Comparison of ENCODE assay signal across 23 cellular contexts in genomic region chr22:43217285-43218030, GRCh38. TPM values are rescaled to one million over a fixed set of nuclear protein-coding genes. Genes with fewer than 3 reads are reported as not detected.
DNase-seq lines count a peak whose midpoint lies in the region; ATAC-seq, FAIRE-seq and TF ChIP-seq lines count a peak whose summit lies in the region.
"Had no signal": no experiment of that assay in that cellular context is flagged by ENCODE, and none has a peak within 500 bp of the region (broad histone marks: within the 10 kb centered on the region; RNA-seq: fewer than 3 reads in every experiment).

No MANE protein-coding gene starts in this region.

- CTCF ChIA-PET in K562 (lab: Yijun Ruan, JAX; ENCODE audit: low intra/inter-chr PET ratio): no interaction called here

- intact Hi-C loops in right cardiac atrium (cut with DNase I): no loop called here
- intact Hi-C loops in left ventricle myocardium inferior (cut with micrococcal nuclease): no loop called here
- intact Hi-C loops in K562 (cut with micrococcal nuclease): no loop called here

- H4K20me1 ChIP-seq in K562 (replicated peaks; ENCODE audit: control insufficient read depth, insufficient read depth, low read length): no peaks in the 10 kb centered on the region

- H2AFZ ChIP-seq in K562 (ENCODE audit: low read depth, low read length): no peak overlapping the region

- no peaks in the 10 kb centered on the region for H3K36me3 ChIP-seq in left ventricle myocardium inferior
- H3K36me3 ChIP-seq in K562 (ENCODE audit: control insufficient read depth, insufficient read depth, low read length): no peaks in the 10 kb centered on the region
- H3K36me3 ChIP-seq: HAP-1 had no signal

- no peaks in the 10 kb centered on the region for H3K79me2 ChIP-seq in K562 (ENCODE audit: control insufficient read depth, insufficient read depth, low read length)

- in situ Hi-C loops in K562 (cut with MboI): no loop called here

- no peak overlapping the region for H3K4me2 ChIP-seq in K562 (ENCODE audit: insufficient read depth, low read length)
- H3K4me2 ChIP-seq: A549, SK-N-SH had no signal

- H3K4me1 Mint-ChIP-seq in naive thymus-derived CD8-positive, alpha-beta T cell: peaks cover 0 to 2% (median 0%) of the 10 kb centered on the region in 4 donors
- H3K4me1 Mint-ChIP-seq in activated T-cell treated with anti-CD3 and anti-CD28 coated beads, Interleukin-2, amount 50 U/mL, for 72 hours (ENCODE audit: low read depth): no peaks in the 10 kb centered on the region

- H3K9me3 ChIP-seq in right cardiac atrium (ENCODE audit: control insufficient read depth, low read length) (no peaks in the 10 kb centered on the region), left ventricle myocardium inferior (replicated peaks) (no peaks in the 10 kb centered on the region), K562 (replicated peaks; ENCODE audit: control insufficient read depth, insufficient read depth, low read depth, low read length) (no peaks in the 10 kb centered on the region)
- H3K9me3 ChIP-seq: A549, BE2C, HAP-1, SK-N-SH had no signal

- peak overlapping the region in 1 of 10 donors; percentile 31 for H3K27ac Mint-ChIP-seq in naive thymus-derived CD8-positive, alpha-beta T cell
- H3K27ac Mint-ChIP-seq in activated T-cell treated with anti-CD3 and anti-CD28 coated beads, Interleukin-2, amount 50 U/mL, for 72 hours: no peak overlapping the region

- H3K4me1 ChIP-seq in right cardiac atrium (ENCODE audit: control insufficient read depth, insufficient read depth, low read length) (no peaks in the 10 kb centered on the region), left ventricle myocardium inferior (peaks cover 13% of the 10 kb centered on the region), K562 (replicated peaks in 1 of 2; ENCODE audit: control insufficient read depth in 2 of 2, insufficient read depth in 2 of 2, low read length in 2 of 2) (peaks cover 4 to 50% of the 10 kb centered on the region in 2 experiments; a peak in 4 of 5 replicates)
- H3K4me1 ChIP-seq: A549, HAP-1 had no signal

- H3K27me3 Mint-ChIP-seq in naive thymus-derived CD8-positive, alpha-beta T cell: peaks cover 0 to 6% (median 0%) of the 10 kb centered on the region in 5 donors
- H3K27me3 Mint-ChIP-seq in activated T-cell treated with anti-CD3 and anti-CD28 coated beads, Interleukin-2, amount 50 U/mL, for 72 hours (ENCODE audit: low read depth): no peaks in the 10 kb centered on the region

- no peak for TF ChIP-seq EP300 in K562 (IDR thresholded peaks at IDR 0.05; ENCODE audit: low read length)

- BruUV-seq in K562 (replicated peaks; lab: Mats Ljungman, UMichigan): no TSS peak

- no peak for TF ChIP-seq RAD21 in K562 (CRISPR knock-in tag; conservative IDR thresholded peaks at IDR 0.05 in 1 of 2, IDR thresholded peaks at IDR 0.05 in 1 of 2)

- no peak for FAIRE-seq in K562 (lab: Jason Lieb, UNC)
- FAIRE-seq: A549, GM19239, HepG2 had no signal

- H3K27me3 ChIP-seq in right cardiac atrium (ENCODE audit: control insufficient read depth, insufficient read depth): no peaks in the 10 kb centered on the region
- H3K27me3 ChIP-seq in left ventricle myocardium inferior (ENCODE audit: low read depth): peaks cover 29% of the 10 kb centered on the region
- peaks cover 0 to 4% of the 10 kb centered on the region in 2 experiments; a peak in 1 of 5 replicates for H3K27me3 ChIP-seq in K562 (ENCODE audit: control insufficient read depth in 2 of 2, insufficient read depth in 2 of 2, low read length in 2 of 2)
- H3K27me3 ChIP-seq: BE2C had no signal

- ATAC-seq in right cardiac atrium (no peak), K562 (peak; percentile 35; the same call in 1 of the 3 replicates), GM19452 (IDR thresholded peaks at IDR 0.05; ENCODE audit: unreplicated experiment) (no peak)
- no peak for ATAC-seq in naive thymus-derived CD8-positive, alpha-beta T cell
- ATAC-seq in activated T-cell treated with anti-CD3 and anti-CD28 coated beads, Interleukin-2, amount 50 U/mL, for 72 hours (replicated peaks in 1 of 2): no peak
- ATAC-seq: A549, HepG2 had no signal

- no peak overlapping the region; a peak in 1 of 4 replicates for H3K9ac ChIP-seq in K562 (ENCODE audit: insufficient read depth in 1 of 2, low read depth in 2 of 2, low read length in 2 of 2)
- H3K9ac ChIP-seq: SK-N-SH had no signal

- no peak overlapping the region for H3K4me3 ChIP-seq in right cardiac atrium (ENCODE audit: low read length)
- no peak overlapping the region for H3K4me3 ChIP-seq in left ventricle myocardium inferior
- H3K4me3 ChIP-seq in K562: no peak overlapping the region
- H3K4me3 ChIP-seq: A549, HAP-1 had no signal

- TF ChIP-seq CTCF in left ventricle myocardium inferior (IDR thresholded peaks at IDR 0.05; ENCODE audit: borderline replicate concordance) (no peak), K562 (IDR thresholded peaks at IDR 0.05 in 2 of 3, conservative IDR thresholded peaks at IDR 0.05 in 1 of 3; ENCODE audit: insufficient read depth in 2 of 3, low read depth in 1 of 3, low read length in 3 of 3) (no peak)

- H3K27ac ChIP-seq in right cardiac atrium (ENCODE audit: low read length) (no peak overlapping the region), left ventricle myocardium inferior (replicated peaks) (no peak overlapping the region), K562 (ENCODE audit: extremely low read depth, low read depth, low read length) (no peak overlapping the region)
- H3K27ac ChIP-seq: A549, HL-60, RWPE1 had no signal

- no peak overlapping the region for H3K4me3 Mint-ChIP-seq in naive thymus-derived CD8-positive, alpha-beta T cell
- no peak overlapping the region for H3K4me3 Mint-ChIP-seq in activated T-cell treated with anti-CD3 and anti-CD28 coated beads, Interleukin-2, amount 50 U/mL, for 72 hours

- POLR2A ChIA-PET in K562 (lab: Yijun Ruan, JAX): interaction anchor here (0.7 kb wide), 1 partner anchor 602 kb away, joined by 3 read pairs; no protein-coding TSS in a partner anchor
- POLR2A ChIA-PET in naive thymus-derived CD8-positive, alpha-beta T cell (lab: Charles Lee): no interaction called here

- DNase-seq in right cardiac atrium (peak in 2 of 3 donors; percentile 17 to 24), left ventricle myocardium inferior (no peak), K562 (ENCODE audit: extremely low read depth in 1 of 4, low spot score in 3 of 4) (no peak), iPS-NIHi7 (ENCODE audit: extremely low spot score) (peak; percentile 60)
- no peak for DNase-seq in naive thymus-derived CD8-positive, alpha-beta T cell
- no peak for DNase-seq in activated T-cell treated with anti-CD3 and anti-CD28 coated beads, Interleukin-2, amount 50 U/mL, for 72 hours
- DNase-seq: BE2C, EL, KBM-7, NCI-H1092, NCI-H1436, NCI-H187 treated with DMSO at 0.1 percent for 48 hours, NCI-H2107, NCI-H446 treated with DMSO at 0.1 percent for 48 hours, SIG-M5, SK-N-SH had no signal

- H3K9me1 ChIP-seq in K562 (ENCODE audit: control insufficient read depth, insufficient read depth, low read length): no peaks in the 10 kb centered on the region

- no peaks in the 10 kb centered on the region for H3K36me3 Mint-ChIP-seq in naive thymus-derived CD8-positive, alpha-beta T cell
- no peaks in the 10 kb centered on the region for H3K36me3 Mint-ChIP-seq in activated T-cell treated with anti-CD3 and anti-CD28 coated beads, Interleukin-2, amount 50 U/mL, for 72 hours (ENCODE audit: insufficient read depth in 2 of 2)

- no peaks in the 10 kb centered on the region for H3K9me3 Mint-ChIP-seq in naive thymus-derived CD8-positive, alpha-beta T cell
- H3K9me3 Mint-ChIP-seq in activated T-cell treated with anti-CD3 and anti-CD28 coated beads, Interleukin-2, amount 50 U/mL, for 72 hours: no peaks in the 10 kb centered on the region

- TF ChIP-seq POLR2A in K562 (conservative IDR thresholded peaks at IDR 0.05): no peak

- WGBS in right cardiac atrium: 70% methylated on average over 32 of the region's 32 CpGs
- WGBS in K562 (ENCODE audit: insufficient coverage, low coverage, missing lambda C conversion rate): 32% methylated on average over 23 of the region's 32 CpGs

TF ChIP-seq in K562, 482 proteins besides CTCF, POLR2A, EP300 and RAD21 (continues in another document):
- peak; percentile 20; the same call in 1 of the 2 replicates for TF ChIP-seq EGR1 (conservative IDR thresholded peaks at IDR 0.05)
- no peak for TF ChIP-seq NFIX (CRISPR knock-in tag; IDR thresholded peaks at IDR 0.05; ENCODE audit: low read depth)
- TF ChIP-seq CREB1 (IDR thresholded peaks at IDR 0.05): no peak
- no peak for TF ChIP-seq CREB1 (CRISPR knock-in tag; IDR thresholded peaks at IDR 0.05)
- no peak for TF ChIP-seq POLR3G (IDR thresholded peaks at IDR 0.05; ENCODE audit: extremely low read depth, insufficient read length, insufficient replicate concordance)

RNA-seq across cellular contexts. Expression of gene TTLL12, which starts 30.5 kb away (rescaled TPM):
- 10 to 100 TPM in 3 of 4 donors, 1 to 10 TPM in 1; 6.9 to 11.0 (median 10.5) TPM for total RNA-seq in right cardiac atrium
- 7.8 TPM for polyA plus RNA-seq in right cardiac atrium
- total RNA-seq in left ventricle myocardium inferior: 12.6 TPM
- total RNA-seq in K562 (2011; cell fraction: chromatin; rRNA removed; ENCODE audit: low replicate concordance): 25.0 and 72.9 TPM in 2 replicates
- total RNA-seq in K562 (2011; cell fraction: nucleolus; rRNA removed): 53.6 and 60.0 TPM in 2 replicates
- 38.6 and 40.0 TPM in 2 replicates for total RNA-seq in K562 (2011; cell fraction: nucleoplasm; rRNA removed)
- total RNA-seq in K562 (2014; rRNA removed): 110 and 158 TPM in 2 replicates
- total RNA-seq in K562 (2014; rRNA removed; fragmentation: Illumina TruSeq; extraction: Trizol): 15.6 and 19.4 TPM in 2 replicates
- 43.0 and 46.7 TPM in 2 replicates for total RNA-seq in K562 (2015; rRNA removed; fragmentation: Illumina TruSeq; extraction: Trizol)
- total RNA-seq in K562 (2021): 125 and 128 TPM in 2 replicates
- 34.1 and 51.4 TPM in 2 replicates for polyA plus RNA-seq in K562 (2011; rRNA removed)
- 41.6 and 126 TPM in 2 replicates for polyA plus RNA-seq in K562 (2011; cell fraction: cytosol; rRNA removed)
- 57.2 and 116 TPM in 2 replicates for polyA plus RNA-seq in K562 (2011; cell fraction: nucleus; rRNA removed)
- 74.1 and 75.9 TPM in 2 replicates for polyA plus RNA-seq in K562 (2012)
- 70.4 and 136 TPM in 2 replicates for polyA plus RNA-seq in K562 (2014; fragmentation: Illumina TruSeq; extraction: Trizol)
- polyA plus RNA-seq in K562 (2014; fragmentation: Nextera tagmentation; extraction: Ambion mirVana): 1 to 10 TPM; 1.3 to 1.6 TPM
- 75.2 and 82.3 TPM in 2 replicates for polyA plus RNA-seq in K562 (2014; rRNA removed)
- 18.4 and 27.6 TPM in 2 replicates for polyA minus RNA-seq in K562 (2011; rRNA and poly(A)+ RNA removed)
- 57.8 and 61.9 TPM in 2 replicates for polyA minus RNA-seq in K562 (2011; cell fraction: cytosol; rRNA and poly(A)+ RNA removed)
- 24.0 and 25.8 TPM in 2 replicates for polyA minus RNA-seq in K562 (2011; cell fraction: nucleus; rRNA and poly(A)+ RNA removed)
- total RNA-seq in naive thymus-derived CD8-positive, alpha-beta T cell: 10 to 100 TPM; 26.0 to 26.9 TPM
- polyA plus RNA-seq in naive thymus-derived CD8-positive, alpha-beta T cell: 10 to 100 TPM; 16.2 to 31.4 (median 25.3) TPM
- total RNA-seq in activated T-cell treated with anti-CD3 and anti-CD28 coated beads, Interleukin-2, amount 50 U/mL, for 72 hours: 10 to 100 TPM; 37.7 to 45.0 TPM

Comparison
In these comparisons a context has a peak if more than half of its experiments do, and no peak if none do; other contexts are left out.
1. DNase-seq: peak in right cardiac atrium (2 of 3) and iPS-NIHi7 (single experiment); none in left ventricle myocardium inferior (single experiment), K562 (0 of 4), naive thymus-derived CD8-positive, alpha-beta T cell (0 of 10) and activated T-cell treated with anti-CD3 and anti-CD28 coated beads, Interleukin-2, amount 50 U/mL, for 72 hours (0 of 2).